10 cellular contexts compared by ENCODE assay signal in genomic region chr9:20618361-20618799, GRCh38. TPM values are rescaled to one million over a fixed set of nuclear protein-coding genes. Genes with fewer than 3 reads are reported as not detected.
DNase-seq lines count a peak whose midpoint lies in the region; ATAC-seq and TF ChIP-seq lines count a peak whose summit lies in the region.
"Had no signal": no experiment of that assay in that cellular context is flagged by ENCODE, and none has a peak within 500 bp of the region (broad histone marks: within the 10 kb centered on the region; RNA-seq: fewer than 3 reads in every experiment).

No MANE protein-coding gene starts in this region.

- peaks cover 14% of the 10 kb centered on the region for H3K36me3 Mint-ChIP-seq in activated naive CD8-positive, alpha-beta T cell treated with anti-CD3 and anti-CD28 coated beads, Interleukin-2, amount 50 U/mL, for 24 hours (ENCODE audit: low read depth)
- peaks cover 34% of the 10 kb centered on the region for H3K36me3 Mint-ChIP-seq in stimulated activated effector memory CD8-positive, alpha-beta T cell treated with anti-CD3 and anti-CD28 coated beads, Interleukin-12 subunit alpha, Interleukin-12 subunit beta, amount 100 ng/mL, for 72 hours

- no peak overlapping the region for H3K4me2 ChIP-seq in Karpas-422 (ENCODE audit: low read depth, low read length, poor library complexity, severe bottlenecking)

- TF ChIP-seq POLR2A in GM18505 (IDR thresholded peaks at IDR 0.05; ENCODE audit: borderline replicate concordance, extremely low read depth, insufficient read depth, insufficient read length), result no peak

- H3K27me3 Mint-ChIP-seq in activated naive CD8-positive, alpha-beta T cell treated with anti-CD3 and anti-CD28 coated beads, Interleukin-2, amount 50 U/mL, for 24 hours, result no peaks in the 10 kb centered on the region

- DNase-seq in COLO829 (ENCODE audit: low spot score), result peak; percentile 38
- peak; percentile 78 for DNase-seq in LHCN-M2 (ENCODE audit: low read depth)
- DNase-seq in activated naive CD8-positive, alpha-beta T cell treated with anti-CD3 and anti-CD28 coated beads, Interleukin-2, amount 50 U/mL, for 24 hours, result no peak
- peak; percentile 36 for DNase-seq in lung (ENCODE audit: low spot score)
- DNase-seq in Karpas-422, result no peak
- no peak for DNase-seq in stimulated activated effector memory CD8-positive, alpha-beta T cell treated with anti-CD3 and anti-CD28 coated beads, Interleukin-12 subunit alpha, Interleukin-12 subunit beta, amount 100 ng/mL, for 72 hours (ENCODE audit: low spot score in 2 of 2)

- no peak overlapping the region for H3K27ac ChIP-seq in lung (ENCODE audit: low read depth in 1 of 2, low read length in 1 of 2)
- no peak overlapping the region for H3K27ac ChIP-seq in Karpas-422 (ENCODE audit: low read length)
- H3K27ac ChIP-seq: neutrophil, thoracic aorta had no signal

- 53 to 73% methylated on average over 2 of the region's 2 CpGs for WGBS in lung, 2 donors

- H3K9me3 ChIP-seq in lung (ENCODE audit: control insufficient read depth in 2 of 2, insufficient read depth in 1 of 2, low read length in 1 of 2) (no peaks in the 10 kb centered on the region), Karpas-422 (ENCODE audit: low read length) (no peaks in the 10 kb centered on the region)
- H3K9me3 ChIP-seq: neutrophil, thoracic aorta had no signal

- peaks cover 55% of the 10 kb centered on the region for H3K4me1 Mint-ChIP-seq in activated naive CD8-positive, alpha-beta T cell treated with anti-CD3 and anti-CD28 coated beads, Interleukin-2, amount 50 U/mL, for 24 hours
- H3K4me1 Mint-ChIP-seq in stimulated activated effector memory CD8-positive, alpha-beta T cell treated with anti-CD3 and anti-CD28 coated beads, Interleukin-12 subunit alpha, Interleukin-12 subunit beta, amount 100 ng/mL, for 72 hours, result peaks cover 36% of the 10 kb centered on the region

- H3K4me3 Mint-ChIP-seq in activated naive CD8-positive, alpha-beta T cell treated with anti-CD3 and anti-CD28 coated beads, Interleukin-2, amount 50 U/mL, for 24 hours, result peak overlapping the region; percentile 13
- no peak overlapping the region for H3K4me3 Mint-ChIP-seq in stimulated activated effector memory CD8-positive, alpha-beta T cell treated with anti-CD3 and anti-CD28 coated beads, Interleukin-12 subunit alpha, Interleukin-12 subunit beta, amount 100 ng/mL, for 72 hours

- no peak overlapping the region for H3K27ac Mint-ChIP-seq in activated naive CD8-positive, alpha-beta T cell treated with anti-CD3 and anti-CD28 coated beads, Interleukin-2, amount 50 U/mL, for 24 hours
- no peak overlapping the region for H3K27ac Mint-ChIP-seq in stimulated activated effector memory CD8-positive, alpha-beta T cell treated with anti-CD3 and anti-CD28 coated beads, Interleukin-12 subunit alpha, Interleukin-12 subunit beta, amount 100 ng/mL, for 72 hours

- H3K27me3 ChIP-seq in lung (ENCODE audit: control insufficient read depth, insufficient read depth), result no peaks in the 10 kb centered on the region
- no peaks in the 10 kb centered on the region for H3K27me3 ChIP-seq in Karpas-422 (ENCODE audit: low read length)

- H3K36me3 ChIP-seq in lung (ENCODE audit: control insufficient read depth in 2 of 2, insufficient read depth in 2 of 2, low read length in 2 of 2) (no peaks in the 10 kb centered on the region), Karpas-422 (ENCODE audit: insufficient read depth, low read length) (no peaks in the 10 kb centered on the region)
- H3K36me3 ChIP-seq: neutrophil, thoracic aorta had no signal

- no peaks in the 10 kb centered on the region for H3K9me3 Mint-ChIP-seq in activated naive CD8-positive, alpha-beta T cell treated with anti-CD3 and anti-CD28 coated beads, Interleukin-2, amount 50 U/mL, for 24 hours
- no peaks in the 10 kb centered on the region for H3K9me3 Mint-ChIP-seq in stimulated activated effector memory CD8-positive, alpha-beta T cell treated with anti-CD3 and anti-CD28 coated beads, Interleukin-12 subunit alpha, Interleukin-12 subunit beta, amount 100 ng/mL, for 72 hours

- no peaks in the 10 kb centered on the region for H3K79me2 ChIP-seq in Karpas-422 (ENCODE audit: low read length)

- ATAC-seq in activated naive CD8-positive, alpha-beta T cell treated with anti-CD3 and anti-CD28 coated beads, Interleukin-2, amount 50 U/mL, for 24 hours, result no peak
- no peak for ATAC-seq in lung (ENCODE audit: insufficient read depth, low FRiP score)
- no peak for ATAC-seq in HG02884 (IDR thresholded peaks at IDR 0.05; ENCODE audit: unreplicated experiment)
- ATAC-seq in stimulated activated effector memory CD8-positive, alpha-beta T cell treated with anti-CD3 and anti-CD28 coated beads, Interleukin-12 subunit alpha, Interleukin-12 subunit beta, amount 100 ng/mL, for 72 hours, result no peak
- ATAC-seq in GM18505 (IDR thresholded peaks at IDR 0.05; ENCODE audit: unreplicated experiment), result no peak

- no peaks in the 10 kb centered on the region for H4K20me1 ChIP-seq in Karpas-422 (ENCODE audit: insufficient read depth, low read depth, low read length)

- no peak overlapping the region for H2AFZ ChIP-seq in Karpas-422 (ENCODE audit: low read length)

- TF ChIP-seq CTCF in lung (IDR thresholded peaks at IDR 0.05; ENCODE audit: control extremely low read depth, extremely low read depth), result no peak

- peaks cover 2 to 4% of the 10 kb centered on the region in 2 donors for H3K4me1 ChIP-seq in lung (ENCODE audit: control insufficient read depth in 2 of 2, insufficient read depth in 2 of 2, low read length in 2 of 2)
- peaks cover 19% of the 10 kb centered on the region for H3K4me1 ChIP-seq in Karpas-422 (ENCODE audit: low read length)

- H3K9me2 ChIP-seq in Karpas-422 (replicated peaks; ENCODE audit: insufficient read depth, low read length), result no peaks in the 10 kb centered on the region

- H3K4me3 ChIP-seq in lung (no peak overlapping the region), Karpas-422 (ENCODE audit: low read length) (no peak overlapping the region)
- H3K4me3 ChIP-seq: thoracic aorta had no signal

- no peak overlapping the region for H3K9ac ChIP-seq in Karpas-422 (ENCODE audit: low read length)

RNA-seq across cellular contexts. Expression of gene MLLT3, which starts 3.9 kb away (rescaled TPM):
- 31.3 and 34.0 TPM in 2 replicates for total RNA-seq in LHCN-M2 (2014; rRNA removed)
- polyA plus RNA-seq in LHCN-M2 (2012), result 7.9 TPM
- 10 to 100 TPM; 17.3 to 43.1 TPM for total RNA-seq in lung
- 1 to 10 TPM; 7.1 to 10.0 TPM for polyA plus RNA-seq in lung
- 4.0 and 5.8 TPM in 2 replicates for total RNA-seq in Karpas-422 (2014; rRNA removed; shearing (Covaris generic); ENCODE audit: low replicate concordance)

Comparison
In these comparisons a context has a peak if more than half of its experiments do, and no peak if none do; other contexts are left out.
1. DNase-seq: peak in COLO829 (single experiment), LHCN-M2 (single experiment) and lung (single experiment); none in activated naive CD8-positive, alpha-beta T cell treated with anti-CD3 and anti-CD28 coated beads, Interleukin-2, amount 50 U/mL, for 24 hours (single experiment), Karpas-422 (single experiment) and stimulated activated effector memory CD8-positive, alpha-beta T cell treated with anti-CD3 and anti-CD28 coated beads, Interleukin-12 subunit alpha, Interleukin-12 subunit beta, amount 100 ng/mL, for 72 hours (0 of 2).